Comparison of ENCODE assay signal across 8 cellular contexts in genomic region chr10:73909716-73910115, GRCh38. TPM values are rescaled to one million over a fixed set of nuclear protein-coding genes. Genes with fewer than 3 reads are reported as not detected.
A peak's percentile ranks its signal among the peaks of the same experiment; 100 is the strongest.
DNase-seq lines count a peak whose midpoint lies in the region; ATAC-seq lines count a peak whose summit lies in the region.

No MANE protein-coding gene starts in this region.

- no peak overlapping the region for H3K9ac ChIP-seq in subcutaneous abdominal adipose tissue (ENCODE audit: low read length in 5 of 5)

- H3K9me3 Mint-ChIP-seq in activated CD8-positive, alpha-beta memory T cell treated with anti-CD3 and anti-CD28 coated beads, Interleukin-2, amount 10 ng/mL, durations not matched to agents 7 days and 5 days (ENCODE audit: low read depth) = no peaks in the 10 kb centered on the region
- H3K9me3 Mint-ChIP-seq in immature natural killer cell = no peaks in the 10 kb centered on the region

- H3K4me3 ChIP-seq in SJCRH30 = peak overlapping the region; percentile 76
- H3K4me3 ChIP-seq in subcutaneous abdominal adipose tissue (ENCODE audit: low read depth in 1 of 5, low read length in 5 of 5) = peak overlapping the region in 1 of 5 donors; percentile 78

- H3K9me3 ChIP-seq in SJCRH30 (replicated peaks) = no peaks in the 10 kb centered on the region
- no peaks in the 10 kb centered on the region for H3K9me3 ChIP-seq in subcutaneous abdominal adipose tissue (ENCODE audit: control insufficient read depth in 5 of 5, low read length in 5 of 5)

- H3K27me3 ChIP-seq in SJCRH30 (no peaks in the 10 kb centered on the region), subcutaneous abdominal adipose tissue (ENCODE audit: control insufficient read depth in 5 of 5, insufficient read depth in 4 of 5, low read length in 5 of 5) (peaks cover 0 to 21% (median 4%) of the 10 kb centered on the region in 5 donors)

- peaks cover 41% of the 10 kb centered on the region for H3K4me1 ChIP-seq in SJCRH30
- peaks cover 31 to 93% (median 75%) of the 10 kb centered on the region in 5 donors for H3K4me1 ChIP-seq in subcutaneous abdominal adipose tissue (ENCODE audit: control insufficient read depth in 5 of 5, insufficient read depth in 5 of 5, low read length in 5 of 5)

- no peak for DNase-seq in activated CD8-positive, alpha-beta memory T cell treated with anti-CD3 and anti-CD28 coated beads, Interleukin-2, amount 10 ng/mL, durations not matched to agents 7 days and 5 days
- no peak for DNase-seq in activated CD8-positive, alpha-beta memory T cell treated with anti-CD3 and anti-CD28 coated beads, Interleukin-2, amount 50 U/mL, for 48 hours
- DNase-seq in SJCRH30 = no peak
- DNase-seq in immature natural killer cell = no peak
- no peak for DNase-seq in NCI-H82 (lab: John Stamatoyannopoulos, UW)
- DNase-seq in RPMI8226 = no peak
- no peak for DNase-seq in OCI-M2 (lab: John Stamatoyannopoulos, UW; ENCODE audit: unreplicated experiment)

- ATAC-seq in activated CD8-positive, alpha-beta memory T cell treated with anti-CD3 and anti-CD28 coated beads, Interleukin-2, amount 10 ng/mL, durations not matched to agents 7 days and 5 days = no peak

- peaks cover 30% of the 10 kb centered on the region for H3K27me3 Mint-ChIP-seq in activated CD8-positive, alpha-beta memory T cell treated with anti-CD3 and anti-CD28 coated beads, Interleukin-2, amount 10 ng/mL, durations not matched to agents 7 days and 5 days
- H3K27me3 Mint-ChIP-seq in immature natural killer cell (ENCODE audit: low read depth in 3 of 3) = peaks cover 2 to 19% (median 15%) of the 10 kb centered on the region in 3 donors

- peaks cover 3% of the 10 kb centered on the region for H3K36me3 Mint-ChIP-seq in activated CD8-positive, alpha-beta memory T cell treated with anti-CD3 and anti-CD28 coated beads, Interleukin-2, amount 10 ng/mL, durations not matched to agents 7 days and 5 days
- H3K36me3 Mint-ChIP-seq in immature natural killer cell = peaks cover 0 to 3% (median 0%) of the 10 kb centered on the region in 3 donors

- H3K27ac ChIP-seq in SJCRH30 = peak overlapping the region; percentile 96
- peak overlapping the region; percentile 68 for H3K27ac ChIP-seq in subcutaneous abdominal adipose tissue (ENCODE audit: low read depth, low read length)

- H3K27ac Mint-ChIP-seq in activated CD8-positive, alpha-beta memory T cell treated with anti-CD3 and anti-CD28 coated beads, Interleukin-2, amount 10 ng/mL, durations not matched to agents 7 days and 5 days = peak overlapping the region; percentile 20
- H3K27ac Mint-ChIP-seq in immature natural killer cell = peak overlapping the region in 1 of 6 donors; percentile 26

- CTCF ChIA-PET in activated CD8-positive, alpha-beta memory T cell treated with anti-CD3 and anti-CD28 coated beads, Interleukin-2, amount 10 ng/mL, durations not matched to agents 7 days and 5 days (lab: Charles Lee) = interaction anchor here (0.6 to 4.7 kb wide), 8 partner anchors 9 to 1508 kb away, joined by 3 to 28 read pairs (median 5); no protein-coding TSS in a partner anchor

- H3K36me3 ChIP-seq in SJCRH30 (peaks cover 9% of the 10 kb centered on the region), subcutaneous abdominal adipose tissue (ENCODE audit: control insufficient read depth in 5 of 5, insufficient read depth in 5 of 5, low read length in 5 of 5) (peaks cover 0 to 20% (median 17%) of the 10 kb centered on the region in 5 donors)

- H3K4me1 Mint-ChIP-seq in activated CD8-positive, alpha-beta memory T cell treated with anti-CD3 and anti-CD28 coated beads, Interleukin-2, amount 10 ng/mL, durations not matched to agents 7 days and 5 days = peaks cover 38% of the 10 kb centered on the region
- H3K4me1 Mint-ChIP-seq in immature natural killer cell = peaks cover 34 to 39% of the 10 kb centered on the region in 2 donors

- H3K4me3 Mint-ChIP-seq in activated CD8-positive, alpha-beta memory T cell treated with anti-CD3 and anti-CD28 coated beads, Interleukin-2, amount 10 ng/mL, durations not matched to agents 7 days and 5 days = peak overlapping the region; percentile 71
- peak overlapping the region in 4 of 5 donors; percentile 79 to 88 (median 84) for H3K4me3 Mint-ChIP-seq in immature natural killer cell

RNA-seq across cellular contexts. Expression of gene PLAU, which starts 1.2 kb away (rescaled TPM):
- 1 to 10 TPM; 2.2 to 4.8 TPM for total RNA-seq in activated CD8-positive, alpha-beta memory T cell treated with anti-CD3 and anti-CD28 coated beads, Interleukin-2, amount 10 ng/mL, durations not matched to agents 7 days and 5 days
- total RNA-seq in SJCRH30 (2014; rRNA removed; shearing (Covaris generic)) = 58.5 and 64.8 TPM in 2 replicates
- under 1 TPM in 1 of 3 donors, not detected in 2; 0.08 TPM for polyA plus RNA-seq in immature natural killer cell

RNA-seq across cellular contexts. Expression of gene CAMK2G, which starts 35.4 kb away (rescaled TPM):
- total RNA-seq in activated CD8-positive, alpha-beta memory T cell treated with anti-CD3 and anti-CD28 coated beads, Interleukin-2, amount 10 ng/mL, durations not matched to agents 7 days and 5 days = 10 to 100 TPM; 30.8 to 49.2 TPM
- total RNA-seq in SJCRH30 (2014; rRNA removed; shearing (Covaris generic)) = 25.2 and 30.2 TPM in 2 replicates
- polyA plus RNA-seq in immature natural killer cell = 1 to 10 TPM; 4.8 to 5.8 (median 5.0) TPM

Comparison
In these comparisons a context has a peak if more than half of its experiments do, and no peak if none do; other contexts are left out.
1. RNA of gene PLAU, which starts 1.2 kb away (total RNA-seq): 58.5 to 64.8 TPM in SJCRH30; 2.2 to 4.8 TPM in activated CD8-positive, alpha-beta memory T cell treated with anti-CD3 and anti-CD28 coated beads, Interleukin-2, amount 10 ng/mL, durations not matched to agents 7 days and 5 days; every median in the first group is over 10 times any median in the second.